Comparison of ENCODE assay signal across 1 cellular context in the genomic region with DNA sequence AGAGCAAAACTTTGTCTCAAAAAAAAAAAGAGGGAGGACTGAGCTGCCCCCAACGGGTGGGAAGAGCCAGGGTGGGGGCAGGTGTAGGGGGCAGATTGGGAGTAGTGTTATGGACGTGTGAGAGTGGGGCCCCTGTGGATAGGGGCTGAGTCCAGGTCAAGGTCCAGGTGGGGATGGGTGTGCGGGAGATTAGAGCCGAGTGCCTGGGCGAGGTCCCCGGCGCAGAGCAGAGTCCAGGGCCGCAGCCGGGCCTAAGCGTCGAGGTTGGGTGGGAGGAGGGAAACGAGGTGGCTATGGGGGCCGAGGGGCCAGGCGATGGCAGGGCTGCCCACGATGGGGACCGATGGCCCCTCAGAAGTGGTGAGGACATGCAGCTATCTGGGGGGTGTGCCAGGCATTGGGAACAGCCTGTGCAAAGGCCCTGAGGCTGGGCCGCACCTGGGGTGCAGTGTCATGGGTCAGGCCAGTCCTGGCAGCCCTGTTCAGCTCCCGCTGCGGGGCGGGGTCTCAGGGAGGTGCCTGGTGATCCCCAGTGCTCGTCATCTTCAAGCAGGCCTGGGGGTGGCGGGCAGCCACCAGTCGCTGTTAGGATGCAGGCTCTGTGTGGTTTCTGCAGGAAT.
TF ChIP-seq lines count a peak whose summit lies in the region.

No MANE protein-coding gene starts in this region.

TF ChIP-seq in HepG2, 621 proteins besides CTCF, POLR2A, EP300 and RAD21 (continued from another document and continues in another):
- 0 out of 2 replicates have a peak, but pooled peaks have one; percentile 54 for TF ChIP-seq ZNF430 (CRISPR knock-in tag; IDR thresholded peaks at IDR 0.05)
- TF ChIP-seq ZNF484 (CRISPR knock-in tag; IDR thresholded peaks at IDR 0.05; ENCODE audit: borderline replicate concordance, low read depth): no peak
- no peak; the same call in 1 of the 2 replicates for TF ChIP-seq BRD4 (CRISPR knock-in tag; IDR thresholded peaks at IDR 0.05)
- TF ChIP-seq ZNF761 (CRISPR knock-in tag; conservative IDR thresholded peaks at IDR 0.05): no peak; the same call in 1 of the 2 replicates
- no peak for TF ChIP-seq ZNF775 (CRISPR knock-in tag; IDR thresholded peaks at IDR 0.05; ENCODE audit: borderline replicate concordance)
- TF ChIP-seq MIER3 (CRISPR knock-in tag; IDR thresholded peaks at IDR 0.05; ENCODE audit: borderline replicate concordance): peak; percentile 62; the same call in 1 of the 2 replicates
- TF ChIP-seq CAMTA2 (CRISPR knock-in tag; IDR thresholded peaks at IDR 0.05; ENCODE audit: borderline replicate concordance): no peak
- TF ChIP-seq, protein P1, sequence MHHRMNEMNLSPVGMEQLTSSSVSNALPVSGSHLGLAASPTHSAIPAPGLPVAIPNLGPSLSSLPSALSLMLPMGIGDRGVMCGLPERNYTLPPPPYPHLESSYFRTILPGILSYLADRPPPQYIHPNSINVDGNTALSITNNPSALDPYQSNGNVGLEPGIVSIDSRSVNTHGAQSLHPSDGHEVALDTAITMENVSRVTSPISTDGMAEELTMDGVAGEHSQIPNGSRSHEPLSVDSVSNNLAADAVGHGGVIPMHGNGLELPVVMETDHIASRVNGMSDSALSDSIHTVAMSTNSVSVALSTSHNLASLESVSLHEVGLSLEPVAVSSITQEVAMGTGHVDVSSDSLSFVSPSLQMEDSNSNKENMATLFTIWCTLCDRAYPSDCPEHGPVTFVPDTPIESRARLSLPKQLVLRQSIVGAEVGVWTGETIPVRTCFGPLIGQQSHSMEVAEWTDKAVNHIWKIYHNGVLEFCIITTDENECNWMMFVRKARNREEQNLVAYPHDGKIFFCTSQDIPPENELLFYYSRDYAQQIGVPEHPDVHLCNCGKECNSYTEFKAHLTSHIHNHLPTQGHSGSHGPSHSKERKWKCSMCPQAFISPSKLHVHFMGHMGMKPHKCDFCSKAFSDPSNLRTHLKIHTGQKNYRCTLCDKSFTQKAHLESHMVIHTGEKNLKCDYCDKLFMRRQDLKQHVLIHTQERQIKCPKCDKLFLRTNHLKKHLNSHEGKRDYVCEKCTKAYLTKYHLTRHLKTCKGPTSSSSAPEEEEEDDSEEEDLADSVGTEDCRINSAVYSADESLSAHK (CRISPR knock-in tag; IDR thresholded peaks at IDR 0.05; ENCODE audit: borderline replicate concordance): no peak
- TF ChIP-seq NONO (IDR thresholded peaks at IDR 0.05): no peak
- TF ChIP-seq NONO (CRISPR knock-in tag; conservative IDR thresholded peaks at IDR 0.05): peak; percentile 91
- TF ChIP-seq PTBP1 (IDR thresholded peaks at IDR 0.05; ENCODE audit: low read depth, low read length, poor library complexity, severe bottlenecking): no peak
- TF ChIP-seq RFX5 (IDR thresholded peaks at IDR 0.05; ENCODE audit: low read depth, low read length): no peak
- TF ChIP-seq SALL2 (CRISPR knock-in tag; IDR thresholded peaks at IDR 0.05): no peak
- TF ChIP-seq, protein P2, sequence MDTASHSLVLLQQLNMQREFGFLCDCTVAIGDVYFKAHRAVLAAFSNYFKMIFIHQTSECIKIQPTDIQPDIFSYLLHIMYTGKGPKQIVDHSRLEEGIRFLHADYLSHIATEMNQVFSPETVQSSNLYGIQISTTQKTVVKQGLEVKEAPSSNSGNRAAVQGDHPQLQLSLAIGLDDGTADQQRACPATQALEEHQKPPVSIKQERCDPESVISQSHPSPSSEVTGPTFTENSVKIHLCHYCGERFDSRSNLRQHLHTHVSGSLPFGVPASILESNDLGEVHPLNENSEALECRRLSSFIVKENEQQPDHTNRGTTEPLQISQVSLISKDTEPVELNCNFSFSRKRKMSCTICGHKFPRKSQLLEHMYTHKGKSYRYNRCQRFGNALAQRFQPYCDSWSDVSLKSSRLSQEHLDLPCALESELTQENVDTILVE (CRISPR knock-in tag; IDR thresholded peaks at IDR 0.05): peak; percentile 87
- TF ChIP-seq ZNF589 (CRISPR knock-in tag; conservative IDR thresholded peaks at IDR 0.05): 0 out of 2 replicates have a peak, but pooled peaks have one; percentile 42
- peak; percentile 85 for TF ChIP-seq ZSCAN21 (CRISPR knock-in tag; IDR thresholded peaks at IDR 0.05; ENCODE audit: borderline replicate concordance)
- TF ChIP-seq, protein P3, sequence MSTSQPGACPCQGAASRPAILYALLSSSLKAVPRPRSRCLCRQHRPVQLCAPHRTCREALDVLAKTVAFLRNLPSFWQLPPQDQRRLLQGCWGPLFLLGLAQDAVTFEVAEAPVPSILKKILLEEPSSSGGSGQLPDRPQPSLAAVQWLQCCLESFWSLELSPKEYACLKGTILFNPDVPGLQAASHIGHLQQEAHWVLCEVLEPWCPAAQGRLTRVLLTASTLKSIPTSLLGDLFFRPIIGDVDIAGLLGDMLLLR (CRISPR knock-in tag; IDR thresholded peaks at IDR 0.05): no peak
- TF ChIP-seq ZNF883 (CRISPR knock-in tag; IDR thresholded peaks at IDR 0.05; ENCODE audit: not compliant biosample characterization): no peak
- TF ChIP-seq RXRB (CRISPR knock-in tag; IDR thresholded peaks at IDR 0.05; ENCODE audit: borderline replicate concordance): peak; percentile 91
- TF ChIP-seq ASH2L (IDR thresholded peaks at IDR 0.05; ENCODE audit: insufficient read length, low read depth, low read length): peak; percentile 97
- no peak for TF ChIP-seq ZNF839 (CRISPR knock-in tag; IDR thresholded peaks at IDR 0.05; ENCODE audit: borderline replicate concordance)
- TF ChIP-seq KDM2A (CRISPR knock-in tag; IDR thresholded peaks at IDR 0.05; ENCODE audit: borderline replicate concordance, low read depth): peak; percentile 79; the same call in 1 of the 2 replicates
- TF ChIP-seq, protein P4, sequence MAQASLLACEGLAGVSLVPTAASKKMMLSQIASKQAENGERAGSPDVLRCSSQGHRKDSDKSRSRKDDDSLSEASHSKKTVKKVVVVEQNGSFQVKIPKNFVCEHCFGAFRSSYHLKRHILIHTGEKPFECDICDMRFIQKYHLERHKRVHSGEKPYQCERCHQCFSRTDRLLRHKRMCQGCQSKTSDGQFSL (CRISPR knock-in tag; IDR thresholded peaks at IDR 0.05): peak; percentile 40
- TF ChIP-seq TARDBP (CRISPR knock-in tag; IDR thresholded peaks at IDR 0.05): peak; percentile 98
- TF ChIP-seq, protein P5, sequence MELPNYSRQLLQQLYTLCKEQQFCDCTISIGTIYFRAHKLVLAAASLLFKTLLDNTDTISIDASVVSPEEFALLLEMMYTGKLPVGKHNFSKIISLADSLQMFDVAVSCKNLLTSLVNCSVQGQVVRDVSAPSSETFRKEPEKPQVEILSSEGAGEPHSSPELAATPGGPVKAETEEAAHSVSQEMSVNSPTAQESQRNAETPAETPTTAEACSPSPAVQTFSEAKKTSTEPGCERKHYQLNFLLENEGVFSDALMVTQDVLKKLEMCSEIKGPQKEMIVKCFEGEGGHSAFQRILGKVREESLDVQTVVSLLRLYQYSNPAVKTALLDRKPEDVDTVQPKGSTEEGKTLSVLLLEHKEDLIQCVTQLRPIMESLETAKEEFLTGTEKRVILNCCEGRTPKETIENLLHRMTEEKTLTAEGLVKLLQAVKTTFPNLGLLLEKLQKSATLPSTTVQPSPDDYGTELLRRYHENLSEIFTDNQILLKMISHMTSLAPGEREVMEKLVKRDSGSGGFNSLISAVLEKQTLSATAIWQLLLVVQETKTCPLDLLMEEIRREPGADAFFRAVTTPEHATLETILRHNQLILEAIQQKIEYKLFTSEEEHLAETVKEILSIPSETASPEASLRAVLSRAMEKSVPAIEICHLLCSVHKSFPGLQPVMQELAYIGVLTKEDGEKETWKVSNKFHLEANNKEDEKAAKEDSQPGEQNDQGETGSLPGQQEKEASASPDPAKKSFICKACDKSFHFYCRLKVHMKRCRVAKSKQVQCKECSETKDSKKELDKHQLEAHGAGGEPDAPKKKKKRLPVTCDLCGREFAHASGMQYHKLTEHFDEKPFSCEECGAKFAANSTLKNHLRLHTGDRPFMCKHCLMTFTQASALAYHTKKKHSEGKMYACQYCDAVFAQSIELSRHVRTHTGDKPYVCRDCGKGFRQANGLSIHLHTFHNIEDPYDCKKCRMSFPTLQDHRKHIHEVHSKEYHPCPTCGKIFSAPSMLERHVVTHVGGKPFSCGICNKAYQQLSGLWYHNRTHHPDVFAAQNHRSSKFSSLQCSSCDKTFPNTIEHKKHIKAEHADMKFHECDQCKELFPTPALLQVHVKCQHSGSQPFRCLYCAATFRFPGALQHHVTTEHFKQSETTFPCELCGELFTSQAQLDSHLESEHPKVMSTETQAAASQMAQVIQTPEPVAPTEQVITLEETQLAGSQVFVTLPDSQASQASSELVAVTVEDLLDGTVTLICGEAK (IDR thresholded peaks at IDR 0.05): no peak
- TF ChIP-seq, protein P5 (CRISPR knock-in tag; IDR thresholded peaks at IDR 0.05): peak; percentile 78
- TF ChIP-seq CENPT (CRISPR knock-in tag; IDR thresholded peaks at IDR 0.05; ENCODE audit: low read depth): peak; percentile 31; the same call in 1 of the 2 replicates
- TF ChIP-seq ZSCAN20 (CRISPR knock-in tag; IDR thresholded peaks at IDR 0.05; ENCODE audit: borderline replicate concordance): peak; percentile 23; the same call in 1 of the 2 replicates
- TF ChIP-seq ARNT (IDR thresholded peaks at IDR 0.05): no peak
- TF ChIP-seq ZNF891 (CRISPR knock-in tag; IDR thresholded peaks at IDR 0.05): no peak
- TF ChIP-seq GFI1 (CRISPR knock-in tag; IDR thresholded peaks at IDR 0.05; ENCODE audit: borderline replicate concordance): peak; percentile 96
- no peak for TF ChIP-seq JARID2 (CRISPR knock-in tag; IDR thresholded peaks at IDR 0.05; ENCODE audit: insufficient replicate concordance)
- TF ChIP-seq, protein P6, sequence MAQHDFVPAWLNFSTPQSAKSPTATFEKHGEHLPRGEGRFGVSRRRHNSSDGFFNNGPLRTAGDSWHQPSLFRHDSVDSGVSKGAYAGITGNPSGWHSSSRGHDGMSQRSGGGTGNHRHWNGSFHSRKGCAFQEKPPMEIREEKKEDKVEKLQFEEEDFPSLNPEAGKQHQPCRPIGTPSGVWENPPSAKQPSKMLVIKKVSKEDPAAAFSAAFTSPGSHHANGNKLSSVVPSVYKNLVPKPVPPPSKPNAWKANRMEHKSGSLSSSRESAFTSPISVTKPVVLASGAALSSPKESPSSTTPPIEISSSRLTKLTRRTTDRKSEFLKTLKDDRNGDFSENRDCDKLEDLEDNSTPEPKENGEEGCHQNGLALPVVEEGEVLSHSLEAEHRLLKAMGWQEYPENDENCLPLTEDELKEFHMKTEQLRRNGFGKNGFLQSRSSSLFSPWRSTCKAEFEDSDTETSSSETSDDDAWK (CRISPR knock-in tag; IDR thresholded peaks at IDR 0.05): no peak
- TF ChIP-seq, protein P7, sequence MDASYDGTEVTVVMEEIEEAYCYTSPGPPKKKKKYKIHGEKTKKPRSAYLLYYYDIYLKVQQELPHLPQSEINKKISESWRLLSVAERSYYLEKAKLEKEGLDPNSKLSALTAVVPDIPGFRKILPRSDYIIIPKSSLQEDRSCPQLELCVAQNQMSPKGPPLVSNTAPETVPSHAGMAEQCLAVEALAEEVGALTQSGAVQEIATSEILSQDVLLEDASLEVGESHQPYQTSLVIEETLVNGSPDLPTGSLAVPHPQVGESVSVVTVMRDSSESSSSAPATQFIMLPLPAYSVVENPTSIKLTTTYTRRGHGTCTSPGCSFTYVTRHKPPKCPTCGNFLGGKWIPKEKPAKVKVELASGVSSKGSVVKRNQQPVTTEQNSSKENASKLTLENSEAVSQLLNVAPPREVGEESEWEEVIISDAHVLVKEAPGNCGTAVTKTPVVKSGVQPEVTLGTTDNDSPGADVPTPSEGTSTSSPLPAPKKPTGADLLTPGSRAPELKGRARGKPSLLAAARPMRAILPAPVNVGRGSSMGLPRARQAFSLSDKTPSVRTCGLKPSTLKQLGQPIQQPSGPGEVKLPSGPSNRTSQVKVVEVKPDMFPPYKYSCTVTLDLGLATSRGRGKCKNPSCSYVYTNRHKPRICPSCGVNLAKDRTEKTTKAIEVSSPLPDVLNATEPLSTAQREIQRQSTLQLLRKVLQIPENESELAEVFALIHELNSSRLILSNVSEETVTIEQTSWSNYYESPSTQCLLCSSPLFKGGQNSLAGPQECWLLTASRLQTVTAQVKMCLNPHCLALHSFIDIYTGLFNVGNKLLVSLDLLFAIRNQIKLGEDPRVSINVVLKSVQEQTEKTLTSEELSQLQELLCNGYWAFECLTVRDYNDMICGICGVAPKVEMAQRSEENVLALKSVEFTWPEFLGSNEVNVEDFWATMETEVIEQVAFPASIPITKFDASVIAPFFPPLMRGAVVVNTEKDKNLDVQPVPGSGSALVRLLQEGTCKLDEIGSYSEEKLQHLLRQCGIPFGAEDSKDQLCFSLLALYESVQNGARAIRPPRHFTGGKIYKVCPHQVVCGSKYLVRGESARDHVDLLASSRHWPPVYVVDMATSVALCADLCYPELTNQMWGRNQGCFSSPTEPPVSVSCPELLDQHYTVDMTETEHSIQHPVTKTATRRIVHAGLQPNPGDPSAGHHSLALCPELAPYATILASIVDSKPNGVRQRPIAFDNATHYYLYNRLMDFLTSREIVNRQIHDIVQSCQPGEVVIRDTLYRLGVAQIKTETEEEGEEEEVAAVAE (CRISPR knock-in tag; IDR thresholded peaks at IDR 0.05; ENCODE audit: borderline replicate concordance): peak; percentile 65; the same call in 1 of the 2 replicates
- TF ChIP-seq ZNF317 (CRISPR knock-in tag; IDR thresholded peaks at IDR 0.05): peak; percentile 49; the same call in 1 of the 2 replicates
- peak; percentile 99 for TF ChIP-seq ZBTB7B (CRISPR knock-in tag; IDR thresholded peaks at IDR 0.05)
- peak; percentile 58 for TF ChIP-seq ZMAT3 (CRISPR knock-in tag; conservative IDR thresholded peaks at IDR 0.05)
- TF ChIP-seq, protein P8, sequence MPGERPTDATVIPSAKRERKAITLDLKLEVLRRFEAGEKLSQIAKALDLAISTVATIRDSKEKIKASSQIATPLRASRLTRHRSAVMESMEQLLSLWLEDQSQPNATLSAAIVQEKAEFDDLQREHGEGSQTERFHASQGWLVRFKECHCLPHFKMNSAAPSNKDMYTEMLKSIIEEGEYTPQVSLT (CRISPR knock-in tag; IDR thresholded peaks at IDR 0.05; ENCODE audit: borderline replicate concordance, low read depth): no peak
- TF ChIP-seq SYNCRIP (IDR thresholded peaks at IDR 0.05; ENCODE audit: insufficient read depth, low read depth, low read length): no peak
